In the genomic region with DNA sequence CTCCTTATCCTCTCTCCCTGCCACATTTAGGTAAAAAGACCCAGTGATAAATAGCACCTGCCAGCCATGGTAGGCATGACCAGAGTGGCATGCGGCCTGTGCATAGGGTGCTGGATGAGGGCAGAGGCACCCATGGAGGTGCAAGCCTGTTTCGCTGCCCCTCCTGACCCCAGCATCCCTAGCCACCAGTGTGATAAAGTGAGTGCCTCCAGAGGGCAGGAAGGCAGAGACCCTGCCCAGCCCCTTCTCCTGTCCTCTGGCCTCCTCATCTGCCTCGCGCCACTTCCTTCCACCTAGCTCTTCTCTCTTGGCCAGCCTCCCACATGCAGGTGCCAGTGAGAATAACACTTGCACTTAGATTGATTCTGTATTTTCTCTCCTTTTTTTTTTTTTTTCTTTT, we compare ENCODE assay signal across 14 cellular contexts.
DNase-seq lines count a peak whose midpoint lies in the region; ATAC-seq and TF ChIP-seq lines count a peak whose summit lies in the region.
"Had no signal": no experiment of that assay in that cellular context is flagged by ENCODE, and none has a peak within 500 bp of the region (broad histone marks: within the 10 kb centered on the region; RNA-seq: fewer than 3 reads in every experiment).

No MANE protein-coding gene starts in this region.

- no peaks in the 10 kb centered on the region for H3K27me3 Mint-ChIP-seq in activated T-helper 17 cell treated with anti-CD3 and anti-CD28 coated beads, Interleukin-2, amount 50 U/mL, for 72 hours
- H3K27me3 Mint-ChIP-seq in neural crest cell (ENCODE audit: low read depth), result no peaks in the 10 kb centered on the region

- H3K4me1 ChIP-seq in HUES48 (ENCODE audit: control insufficient read depth, insufficient read depth, low read length) (peaks cover 19% of the 10 kb centered on the region), ascending aorta (no peaks in the 10 kb centered on the region)
- H3K4me1 ChIP-seq: adrenal gland had no signal

- TF ChIP-seq CTCF in GM06990 (IDR thresholded peaks at IDR 0.05; ENCODE audit: insufficient read depth, low read length, poor library complexity, severe bottlenecking) (no peak), neural crest cell (conservative IDR thresholded peaks at IDR 0.05) (no peak), ascending aorta (IDR thresholded peaks at IDR 0.05) (no peak)

- no peaks in the 10 kb centered on the region for H3K9me3 Mint-ChIP-seq in activated T-helper 17 cell treated with anti-CD3 and anti-CD28 coated beads, Interleukin-2, amount 50 U/mL, for 72 hours
- no peaks in the 10 kb centered on the region for H3K9me3 Mint-ChIP-seq in neural crest cell

- no peak overlapping the region for H3K9ac ChIP-seq in HUES48 (ENCODE audit: low read depth, low read length)

- peak overlapping the region; percentile 61 for H3K27ac Mint-ChIP-seq in activated T-helper 17 cell treated with anti-CD3 and anti-CD28 coated beads, Interleukin-2, amount 50 U/mL, for 72 hours
- H3K27ac Mint-ChIP-seq in neural crest cell (ENCODE audit: unreplicated experiment), result peak overlapping the region; percentile 96

- DNase-seq in GM06990 (ENCODE audit: extremely low read depth, insufficient read length) (peak; percentile 73), neural crest cell (ENCODE audit: low read depth, low spot score) (no peak), medulla oblongata (ENCODE audit: extremely low spot score) (no peak), middle frontal gyrus (ENCODE audit: extremely low spot score, low spot score) (no peak), ascending aorta (ENCODE audit: low spot score in 2 of 2) (no peak)
- DNase-seq: activated CD4-positive, alpha-beta T cell treated with anti-CD3 and anti-CD28 coated beads, Interleukin-2, amount 50 U/mL, for 1 hour; adrenal gland; erythroblast; kidney glomerular epithelial cell; NCI-H226; PC-9 had no signal

- peak overlapping the region; percentile 20 for H3K27ac ChIP-seq in HUES48 (ENCODE audit: low read depth, low read length)
- no peak overlapping the region for H3K27ac ChIP-seq in ascending aorta
- H3K27ac ChIP-seq: adrenal gland, PC-9 had no signal

- ATAC-seq in activated T-helper 17 cell treated with anti-CD3 and anti-CD28 coated beads, Interleukin-2, amount 50 U/mL, for 72 hours (replicated peaks), result no peak

- no peaks in the 10 kb centered on the region for H3K9me3 ChIP-seq in HUES48 (ENCODE audit: control insufficient read depth, insufficient read depth, low read length)
- no peaks in the 10 kb centered on the region for H3K9me3 ChIP-seq in ascending aorta
- H3K9me3 ChIP-seq: adrenal gland, vagina had no signal

- no peak overlapping the region; the same call in 1 of the 2 replicates for H3K4me3 ChIP-seq in GM06990 (replicated peaks; ENCODE audit: low read depth, low read length)
- H3K4me3 ChIP-seq in HUES48 (ENCODE audit: low read depth, low read length), result no peak overlapping the region
- no peak overlapping the region for H3K4me3 ChIP-seq in ascending aorta
- H3K4me3 ChIP-seq: adrenal gland, PC-9, vagina had no signal

- no peaks in the 10 kb centered on the region for H3K36me3 Mint-ChIP-seq in activated T-helper 17 cell treated with anti-CD3 and anti-CD28 coated beads, Interleukin-2, amount 50 U/mL, for 72 hours (ENCODE audit: low read depth)
- H3K36me3 Mint-ChIP-seq in neural crest cell (ENCODE audit: low read depth), result no peaks in the 10 kb centered on the region

- intact Hi-C loops in ascending aorta (cut with DNase I), result no loop called here

- peak overlapping the region; percentile 48 for H3K4me3 Mint-ChIP-seq in activated T-helper 17 cell treated with anti-CD3 and anti-CD28 coated beads, Interleukin-2, amount 50 U/mL, for 72 hours
- H3K4me3 Mint-ChIP-seq in neural crest cell, result no peak overlapping the region

- no peaks in the 10 kb centered on the region for H3K27me3 ChIP-seq in GM06990 (replicated peaks; ENCODE audit: control insufficient read depth, insufficient read depth, low read length)
- H3K27me3 ChIP-seq in HUES48 (ENCODE audit: control insufficient read depth, insufficient read depth, low read length), result no peaks in the 10 kb centered on the region
- H3K27me3 ChIP-seq in ascending aorta, result no peaks in the 10 kb centered on the region
- H3K27me3 ChIP-seq: adrenal gland, vagina had no signal

- H3K4me1 Mint-ChIP-seq in activated T-helper 17 cell treated with anti-CD3 and anti-CD28 coated beads, Interleukin-2, amount 50 U/mL, for 72 hours, result peaks cover 9% of the 10 kb centered on the region
- peaks cover 21% of the 10 kb centered on the region for H3K4me1 Mint-ChIP-seq in neural crest cell

- no peaks in the 10 kb centered on the region for H3K36me3 ChIP-seq in GM06990 (ENCODE audit: control insufficient read depth, insufficient read depth, low read length)
- no peaks in the 10 kb centered on the region for H3K36me3 ChIP-seq in HUES48 (ENCODE audit: control insufficient read depth, insufficient read depth, low read length)
- H3K36me3 ChIP-seq in ascending aorta, result no peaks in the 10 kb centered on the region
- H3K36me3 ChIP-seq: adrenal gland, vagina had no signal
